Comparison of ENCODE assay signal across 17 cellular contexts in the genomic region with DNA sequence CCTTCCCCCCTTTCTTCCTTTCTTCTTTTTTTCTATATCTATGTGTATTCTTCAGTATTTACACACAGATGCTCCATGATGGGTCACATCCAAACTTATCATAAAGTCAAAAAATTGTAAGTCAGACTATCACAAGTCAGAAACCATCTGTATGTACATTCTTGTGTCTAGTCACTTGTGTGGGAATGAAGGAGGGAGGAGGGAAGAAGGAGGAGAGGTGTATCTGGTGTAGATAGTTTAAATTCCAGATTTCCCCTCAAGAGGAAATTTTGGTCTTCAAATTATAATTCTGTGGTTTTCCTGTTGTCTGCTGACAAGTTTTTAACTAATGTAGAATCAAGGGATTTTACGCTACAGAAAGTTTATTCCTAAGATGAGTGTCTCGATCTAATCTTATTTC.
DNase-seq lines count a peak whose midpoint lies in the region; ATAC-seq and TF ChIP-seq lines count a peak whose summit lies in the region.
"Had no signal": no experiment of that assay in that cellular context is flagged by ENCODE, and none has a peak within 500 bp of the region (broad histone marks: within the 10 kb centered on the region; RNA-seq: fewer than 3 reads in every experiment).

No MANE protein-coding gene starts in this region.

- in situ Hi-C loops in GM23248 (cut with MboI): loop anchor here (25.0 kb wide), 1 partner anchor 415 kb away; no protein-coding TSS in a partner anchor

- CTCF ChIA-PET in WTC11 (lab: Charles Lee): no interaction called here

- no peaks in the 10 kb centered on the region for H3K27me3 ChIP-seq in GM23248 (replicated peaks; ENCODE audit: insufficient read depth)
- no peaks in the 10 kb centered on the region for H3K27me3 ChIP-seq in mesenchymal stem cell (ENCODE audit: control insufficient read depth in 1 of 2, insufficient read depth in 1 of 2, low read length in 2 of 2)
- no peaks in the 10 kb centered on the region for H3K27me3 ChIP-seq in mesendoderm (ENCODE audit: insufficient read depth, low read length, poor library complexity)
- H3K27me3 ChIP-seq: BLaER1 had no signal

- H2BK5ac ChIP-seq in mesenchymal stem cell (ENCODE audit: low read depth, low read length, poor library complexity, severe bottlenecking) (no peak overlapping the region), mesendoderm (ENCODE audit: low read length) (no peak overlapping the region)

- H3K9ac ChIP-seq in GM23248 (no peak overlapping the region), mesenchymal stem cell (ENCODE audit: low read length) (no peak overlapping the region), mesendoderm (ENCODE audit: low read length) (no peak overlapping the region)
- H3K9ac ChIP-seq: BLaER1 had no signal

- no peak for ATAC-seq in WTC11
- ATAC-seq in HG03135 (IDR thresholded peaks at IDR 0.05; ENCODE audit: unreplicated experiment): no peak
- ATAC-seq: A549 had no signal

- POLR2A ChIA-PET in WTC11 (lab: Charles Lee): no interaction called here

- H3K27ac ChIP-seq in GM23248 (no peak overlapping the region), mesenchymal stem cell (ENCODE audit: low read length, poor library complexity, severe bottlenecking) (no peak overlapping the region), mesendoderm (ENCODE audit: low read depth, low read length) (no peak overlapping the region)
- H3K27ac ChIP-seq: A549, BLaER1 had no signal

- H4K8ac ChIP-seq in mesenchymal stem cell (ENCODE audit: low read length) (no peak overlapping the region), mesendoderm (ENCODE audit: low read depth, low read length) (no peak overlapping the region)

- no peak overlapping the region for H3K14ac ChIP-seq in mesenchymal stem cell (ENCODE audit: low read length in 2 of 2)

- 92 to 100% methylated on average over 2 of the region's 2 CpGs for WGBS in GM23248 (ENCODE audit: low coverage in 1 of 2, low lambda C conversion rate in 2 of 2, missing lambda C conversion rate in 2 of 2), 2 experiments
- no CpG with 5 or more reads among the region's 2 CpGs for WGBS in mesenchymal stem cell
- no CpG with 5 or more reads among the region's 2 CpGs for WGBS in mesendoderm (ENCODE audit: extremely low coverage, insufficient coverage, low lambda C conversion rate)

- H3K9me3 ChIP-seq in GM23248 (ENCODE audit: low read depth) (no peaks in the 10 kb centered on the region), mesenchymal stem cell (ENCODE audit: control insufficient read depth, low read length) (no peaks in the 10 kb centered on the region)
- H3K9me3 ChIP-seq: A549, BLaER1, Caco-2 had no signal

- no peaks in the 10 kb centered on the region for H3K9me2 ChIP-seq in GM23248 (ENCODE audit: insufficient read depth)

- H3K4me2 ChIP-seq in GM23248 (ENCODE audit: unreplicated experiment) (no peak overlapping the region), mesenchymal stem cell (ENCODE audit: low read length, poor library complexity, severe bottlenecking) (no peak overlapping the region), mesendoderm (ENCODE audit: low read length) (no peak overlapping the region)
- H3K4me2 ChIP-seq: A549, BLaER1 had no signal

- H2AK5ac ChIP-seq in mesenchymal stem cell (ENCODE audit: low read length, severe bottlenecking) (no peak overlapping the region), mesendoderm (ENCODE audit: low read length) (no peak overlapping the region)

- no peaks in the 10 kb centered on the region for H3K36me3 ChIP-seq in GM23248 (ENCODE audit: low read depth)
- H3K36me3 ChIP-seq in mesenchymal stem cell (ENCODE audit: control insufficient read depth in 1 of 2, insufficient read depth in 2 of 2, low read depth in 1 of 2, low read length in 2 of 2): no peaks in the 10 kb centered on the region
- no peaks in the 10 kb centered on the region for H3K36me3 ChIP-seq in mesendoderm (ENCODE audit: control insufficient read depth, insufficient read depth, low read length)
- H3K36me3 ChIP-seq: BLaER1 had no signal

- TF ChIP-seq CTCF in WTC11 (IDR thresholded peaks at IDR 0.05) (no peak), choroid plexus epithelial cell (conservative IDR thresholded peaks at IDR 0.05; ENCODE audit: low read depth, low read length) (no peak)

- H3K79me2 ChIP-seq in GM23248 (ENCODE audit: insufficient read depth) (no peaks in the 10 kb centered on the region), mesendoderm (ENCODE audit: control insufficient read depth, insufficient read depth, low read length) (no peaks in the 10 kb centered on the region)

- H3K18ac ChIP-seq in mesenchymal stem cell (ENCODE audit: low read depth in 1 of 2, low read length in 2 of 2) (no peak overlapping the region), mesendoderm (ENCODE audit: low read length) (no peak overlapping the region)

- H3F3A ChIP-seq in GM23248 (ENCODE audit: insufficient read depth): no peaks in the 10 kb centered on the region

- H3K23ac ChIP-seq in mesenchymal stem cell (ENCODE audit: low read length in 2 of 2) (no peak overlapping the region), mesendoderm (ENCODE audit: low read length) (no peak overlapping the region)

- H3K27ac Mint-ChIP-seq in WTC11: peak overlapping the region; percentile 60; the same call in 1 of the 2 replicates
- H3K27ac Mint-ChIP-seq: CD8-positive, alpha-beta memory T cell; HFFc6; IgD-negative memory B cell had no signal

- H3K27me3 Mint-ChIP-seq in WTC11 (ENCODE audit: low read depth): no peaks in the 10 kb centered on the region
- H3K27me3 Mint-ChIP-seq: IgD-negative memory B cell had no signal

- no peak overlapping the region for H3K4me3 ChIP-seq in GM23248
- no peak overlapping the region for H3K4me3 ChIP-seq in choroid plexus epithelial cell (ENCODE audit: low read depth, low read length)
- no peak overlapping the region for H3K4me3 ChIP-seq in mesenchymal stem cell (ENCODE audit: insufficient read depth in 1 of 2, low read depth in 1 of 2, low read length in 2 of 2)
- no peak overlapping the region for H3K4me3 ChIP-seq in mesendoderm (ENCODE audit: low read length)
- H3K4me3 ChIP-seq: A549, BLaER1 had no signal

- H2AFZ ChIP-seq in GM23248 (peak overlapping the region; percentile 35; the same call in 1 of the 2 replicates), mesenchymal stem cell (ENCODE audit: low read depth, low read length) (no peak overlapping the region)

- H3K4me3 Mint-ChIP-seq in WTC11: no peak overlapping the region
- H3K4me3 Mint-ChIP-seq: CD8-positive, alpha-beta memory T cell; HFFc6; IgD-negative memory B cell had no signal

- H3K4me1 ChIP-seq in GM23248 (ENCODE audit: insufficient read depth): no peaks in the 10 kb centered on the region
- no peaks in the 10 kb centered on the region for H3K4me1 ChIP-seq in mesenchymal stem cell (ENCODE audit: control insufficient read depth, insufficient read depth, low read depth, low read length)
- H3K4me1 ChIP-seq in mesendoderm (ENCODE audit: control insufficient read depth, low read depth, low read length): no peaks in the 10 kb centered on the region
- H3K4me1 ChIP-seq: A549, BLaER1 had no signal

- H3K36me3 Mint-ChIP-seq in WTC11: peaks cover 4% of the 10 kb centered on the region; the same call in 1 of the 2 replicates
- H3K36me3 Mint-ChIP-seq: CD8-positive, alpha-beta memory T cell; IgD-negative memory B cell had no signal

- no peak overlapping the region for H3K56ac ChIP-seq in mesendoderm (ENCODE audit: low read length)

- H3K4me1 Mint-ChIP-seq in WTC11: peaks cover 18% of the 10 kb centered on the region
- H3K4me1 Mint-ChIP-seq: CD8-positive, alpha-beta memory T cell; IgD-negative memory B cell had no signal

- H4K20me1 ChIP-seq in GM23248 (ENCODE audit: insufficient read depth): no peaks in the 10 kb centered on the region
- H4K20me1 ChIP-seq: BLaER1 had no signal

- H2BK15ac ChIP-seq in mesenchymal stem cell (ENCODE audit: low read depth, poor library complexity, severe bottlenecking) (no peak overlapping the region), mesendoderm (replicated peaks; ENCODE audit: low read depth) (no peak overlapping the region)

- H4K91ac ChIP-seq in mesenchymal stem cell (ENCODE audit: low read length): no peak overlapping the region

- no peak for DNase-seq in GM23248
- DNase-seq in WTC11 (ENCODE audit: low spot score): no peak
- peak; percentile 8 for DNase-seq in choroid plexus epithelial cell (ENCODE audit: low read depth)
- no peak for DNase-seq in mesenchymal stem cell
- DNase-seq in putamen (ENCODE audit: low spot score): no peak
- no peak for DNase-seq in mesendoderm
- DNase-seq: AML-193; Caco-2; CD8-positive, alpha-beta memory T cell; DND-41; GDM1; HCEC 1CT; HFFc6 had no signal

- H3K79me1 ChIP-seq in mesenchymal stem cell (replicated peaks; ENCODE audit: low read length, poor library complexity, severe bottlenecking) (no peaks in the 10 kb centered on the region), mesendoderm (ENCODE audit: low read length) (no peaks in the 10 kb centered on the region)

- H3K9me3 Mint-ChIP-seq in WTC11: peaks cover 9% of the 10 kb centered on the region

- H2BK120ac ChIP-seq in mesenchymal stem cell (ENCODE audit: low read depth, low read length): no peak overlapping the region
- no peak overlapping the region for H2BK120ac ChIP-seq in mesendoderm (ENCODE audit: low read depth, low read length)

- H4K5ac ChIP-seq in mesendoderm (ENCODE audit: low read length): no peak overlapping the region

- H3K4ac ChIP-seq in mesenchymal stem cell (ENCODE audit: low read depth in 1 of 2, low read length in 2 of 2): no peak overlapping the region
- H3K4ac ChIP-seq in mesendoderm (ENCODE audit: low read depth, low read length): no peak overlapping the region

- H2BK12ac ChIP-seq in mesenchymal stem cell (ENCODE audit: low read length in 2 of 2): no peak overlapping the region

TF ChIP-seq in WTC11, 78 proteins besides CTCF, POLR2A, EP300 and RAD21:
- no peak for TF ChIP-seq SP1 (CRISPR knock-in tag; conservative IDR thresholded peaks at IDR 0.05)
- TF ChIP-seq, protein P1, sequence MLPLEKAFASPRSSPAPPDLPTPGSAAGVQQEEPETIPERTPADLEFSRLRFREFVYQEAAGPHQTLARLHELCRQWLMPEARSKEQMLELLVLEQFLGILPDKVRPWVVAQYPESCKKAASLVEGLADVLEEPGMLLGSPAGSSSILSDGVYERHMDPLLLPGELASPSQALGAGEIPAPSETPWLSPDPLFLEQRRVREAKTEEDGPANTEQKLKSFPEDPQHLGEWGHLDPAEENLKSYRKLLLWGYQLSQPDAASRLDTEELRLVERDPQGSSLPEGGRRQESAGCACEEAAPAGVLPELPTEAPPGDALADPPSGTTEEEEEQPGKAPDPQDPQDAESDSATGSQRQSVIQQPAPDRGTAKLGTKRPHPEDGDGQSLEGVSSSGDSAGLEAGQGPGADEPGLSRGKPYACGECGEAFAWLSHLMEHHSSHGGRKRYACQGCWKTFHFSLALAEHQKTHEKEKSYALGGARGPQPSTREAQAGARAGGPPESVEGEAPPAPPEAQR (CRISPR knock-in tag; IDR thresholded peaks at IDR 0.05): no peak
- TF ChIP-seq OVOL2 (CRISPR knock-in tag; IDR thresholded peaks at IDR 0.05; ENCODE audit: borderline replicate concordance): no peak
TF ChIP-seq in WTC11: peak in this region for 0.
